Comparison of ENCODE assay signal across 17 cellular contexts in genomic region chr5:111854196-111854595, GRCh38.
DNase-seq lines count a peak whose midpoint lies in the region; ATAC-seq, FAIRE-seq and TF ChIP-seq lines count a peak whose summit lies in the region.
"Had no signal": no experiment of that assay in that cellular context is flagged by ENCODE, and none has a peak within 500 bp of the region (broad histone marks: within the 10 kb centered on the region; RNA-seq: fewer than 3 reads in every experiment).

No MANE protein-coding gene starts in this region.

- no peaks in the 10 kb centered on the region for H3K9me3 Mint-ChIP-seq in activated T-helper 17 cell treated with anti-CD3 and anti-CD28 coated beads, Interleukin-2, amount 50 U/mL, for 72 hours
- H3K9me3 Mint-ChIP-seq: H9; natural killer cell treated with Interleukin-12 subunit alpha and Interleukin-12 subunit beta and Interleukin-15 and Interleukin-18, amount 100 ng/mL, for 72 hours had no signal

- peak overlapping the region; percentile 57 for H2AFZ ChIP-seq in DND-41 (ENCODE audit: low read depth, low read length)
- peak overlapping the region; percentile 61 for H2AFZ ChIP-seq in GM12878 (ENCODE audit: control insufficient read depth, low read depth, low read length)

- no peak overlapping the region for H3K4me3 Mint-ChIP-seq in activated T-helper 17 cell treated with anti-CD3 and anti-CD28 coated beads, Interleukin-2, amount 50 U/mL, for 72 hours
- H3K4me3 Mint-ChIP-seq: H9; natural killer cell treated with Interleukin-12 subunit alpha and Interleukin-12 subunit beta and Interleukin-15 and Interleukin-18, amount 100 ng/mL, for 72 hours had no signal

- TF ChIP-seq EP300 in GM12878 (IDR thresholded peaks at IDR 0.05; ENCODE audit: borderline replicate concordance in 1 of 2, control insufficient read depth in 1 of 2, low read depth in 2 of 2, low read length in 2 of 2) = no peak

- H3K27me3 Mint-ChIP-seq in activated T-helper 17 cell treated with anti-CD3 and anti-CD28 coated beads, Interleukin-2, amount 50 U/mL, for 72 hours = peaks cover 13% of the 10 kb centered on the region

- no peaks in the 10 kb centered on the region for H3K79me2 ChIP-seq in DND-41 (ENCODE audit: insufficient read depth, low read length)
- H3K79me2 ChIP-seq in GM12878 (ENCODE audit: control insufficient read depth, insufficient read depth, low read length) = no peaks in the 10 kb centered on the region

- H3K27ac Mint-ChIP-seq in activated T-helper 17 cell treated with anti-CD3 and anti-CD28 coated beads, Interleukin-2, amount 50 U/mL, for 72 hours = no peak overlapping the region
- H3K27ac Mint-ChIP-seq: natural killer cell treated with Interleukin-12 subunit alpha and Interleukin-12 subunit beta and Interleukin-15 and Interleukin-18, amount 100 ng/mL, for 72 hours had no signal

- CTCF ChIA-PET in GM12878 (lab: Yijun Ruan, JAX) = interaction anchor here (1.0 to 3.8 kb wide), 6 partner anchors 16 to 322 kb away, joined by 3 to 16 read pairs (median 6); no protein-coding TSS in a partner anchor

- H3K4me1 ChIP-seq in DND-41 (ENCODE audit: insufficient read depth, low read length) = peaks cover 39% of the 10 kb centered on the region
- no peaks in the 10 kb centered on the region for H3K4me1 ChIP-seq in GM12878 (ENCODE audit: control insufficient read depth, insufficient read depth, low read length)

- TF ChIP-seq RAD21 in GM12878 (IDR thresholded peaks at IDR 0.05; ENCODE audit: insufficient read depth, low read depth, low read length) = no peak

- H4K20me1 ChIP-seq in DND-41 (ENCODE audit: insufficient read depth, low read length) (no peaks in the 10 kb centered on the region), GM12878 (ENCODE audit: control insufficient read depth, insufficient read depth) (no peaks in the 10 kb centered on the region)

- H3K9me3 ChIP-seq in DND-41 (ENCODE audit: insufficient read depth, low read length, severe bottlenecking) = no peaks in the 10 kb centered on the region
- no peaks in the 10 kb centered on the region for H3K9me3 ChIP-seq in GM12878 (replicated peaks; ENCODE audit: control insufficient read depth, insufficient read depth, low read length)
- H3K9me3 ChIP-seq: SK-N-SH had no signal

- 0% methylated on average over 2 of the region's 2 CpGs for WGBS in GM12878 (ENCODE audit: insufficient coverage, insufficient replicate concordance, low lambda C conversion rate, missing lambda C conversion rate)

- no peaks in the 10 kb centered on the region for H3K4me1 Mint-ChIP-seq in activated T-helper 17 cell treated with anti-CD3 and anti-CD28 coated beads, Interleukin-2, amount 50 U/mL, for 72 hours

- POLR2A ChIA-PET in GM12878 (lab: Charles Lee) = no interaction called here

- H3K36me3 Mint-ChIP-seq in activated T-helper 17 cell treated with anti-CD3 and anti-CD28 coated beads, Interleukin-2, amount 50 U/mL, for 72 hours (ENCODE audit: low read depth) = no peaks in the 10 kb centered on the region
- H3K36me3 Mint-ChIP-seq: natural killer cell treated with Interleukin-12 subunit alpha and Interleukin-12 subunit beta and Interleukin-15 and Interleukin-18, amount 100 ng/mL, for 72 hours had no signal

- H3K9ac ChIP-seq in DND-41 (ENCODE audit: low read depth, low read length) = peak overlapping the region; percentile 48
- no peak overlapping the region for H3K9ac ChIP-seq in GM12878 (ENCODE audit: control insufficient read depth, insufficient read depth, low read length)
- H3K9ac ChIP-seq: SK-N-SH had no signal

- in situ Hi-C loops in GM12878 (cut with MboI) = no loop called here

- H3K27ac ChIP-seq in DND-41 (ENCODE audit: low read length) (peak overlapping the region; percentile 89), GM12878 (ENCODE audit: control insufficient read depth, insufficient read depth) (no peak overlapping the region)
- H3K27ac ChIP-seq: brain microvascular endothelial cell, VCaP had no signal

- no peak for FAIRE-seq in GM12878 (lab: Jason Lieb, UNC)

- peak; percentile 50 for ATAC-seq in DND-41 (ENCODE audit: insufficient read depth, low read depth)
- peak; percentile 7 for ATAC-seq in GM19397 (IDR thresholded peaks at IDR 0.05; ENCODE audit: unreplicated experiment)
- peak; percentile 18 for ATAC-seq in HG02938 (IDR thresholded peaks at IDR 0.05; ENCODE audit: unreplicated experiment)
- ATAC-seq in GM12878 = peak; percentile 66
- no peak for ATAC-seq in GM19395 (IDR thresholded peaks at IDR 0.05; ENCODE audit: unreplicated experiment)
- ATAC-seq in activated T-helper 17 cell treated with anti-CD3 and anti-CD28 coated beads, Interleukin-2, amount 50 U/mL, for 72 hours (replicated peaks) = no peak
- ATAC-seq: natural killer cell treated with Interleukin-12 subunit alpha and Interleukin-12 subunit beta and Interleukin-15 and Interleukin-18, amount 100 ng/mL, for 72 hours; PC-3 had no signal

- intact Hi-C loops in GM12878 (cut with micrococcal nuclease; ENCODE audit: unreplicated experiment) = no loop called here

- SMC1A ChIA-PET in GM12878 (lab: Charles Lee; ENCODE audit: uncharacterized antibody, unreplicated experiment) = interaction anchor here (0.7 to 1.9 kb wide), 7 partner anchors 9 to 303 kb away, joined by 3 to 9 read pairs (median 4); no protein-coding TSS in a partner anchor

- H3K4me2 ChIP-seq in DND-41 (ENCODE audit: insufficient read depth, low read length) (peak overlapping the region; percentile 54), GM12878 (ENCODE audit: control insufficient read depth, insufficient read depth) (peak overlapping the region; percentile 22; the same call in 1 of the 2 replicates)
- H3K4me2 ChIP-seq: SK-N-SH had no signal

- TF ChIP-seq CTCF in DND-41 (IDR thresholded peaks at IDR 0.05; ENCODE audit: borderline replicate concordance, extremely low read depth, low read length, poor library complexity, severe bottlenecking) = no peak
- TF ChIP-seq CTCF in GM12878 (IDR thresholded peaks at IDR 0.05 in 2 of 3, conservative IDR thresholded peaks at IDR 0.05 in 1 of 3; ENCODE audit: control insufficient read depth in 2 of 3, extremely low read depth in 1 of 3, insufficient read depth in 1 of 3, low read depth in 3 of 3, low read length in 3 of 3) = no peak

- no TSS peak for BruUV-seq in GM12878 (replicated peaks; lab: Mats Ljungman, UMichigan)

- no peaks in the 10 kb centered on the region for H3K36me3 ChIP-seq in DND-41 (ENCODE audit: insufficient read depth, low read length)
- no peaks in the 10 kb centered on the region for H3K36me3 ChIP-seq in GM12878 (ENCODE audit: control insufficient read depth in 2 of 2, insufficient read depth in 2 of 2, low read length in 1 of 2)
- H3K36me3 ChIP-seq: brain microvascular endothelial cell had no signal

- RAD21 ChIA-PET in GM12878 (lab: Charles Lee; ENCODE audit: unreplicated experiment) = interaction anchor here (0.9 to 1.8 kb wide), 6 partner anchors 11 to 292 kb away, joined by 3 to 11 read pairs (median 4); partner anchors contain the start of gene NREP

- H3K27me3 ChIP-seq in DND-41 (ENCODE audit: insufficient read depth, low read length, poor library complexity) (no peaks in the 10 kb centered on the region), GM12878 (replicated peaks in 1 of 2; ENCODE audit: control insufficient read depth in 2 of 2, insufficient read depth in 2 of 2, low read length in 1 of 2) (no peaks in the 10 kb centered on the region)
- H3K27me3 ChIP-seq: brain microvascular endothelial cell had no signal

- TF ChIP-seq POLR2A in GM12878 (IDR thresholded peaks at IDR 0.05; ENCODE audit: low read depth, low read length) = no peak

- H3K4me3 ChIP-seq in DND-41 (ENCODE audit: low read depth in 1 of 2, low read length in 2 of 2) = peak overlapping the region in 1 of 2 experiments; percentile 21; a peak in 1 of 4 replicates
- no peak overlapping the region for H3K4me3 ChIP-seq in GM12878

- peak; percentile 19 for DNase-seq in DND-41
- DNase-seq in GM12878 (ENCODE audit: low read depth, low spot score) = no peak
- DNase-seq in Kasumi-1 (lab: John Stamatoyannopoulos, UW) = no peak
- no peak for DNase-seq in NK-92 treated with Interleukin-12 subunit alpha and Interleukin-12 subunit beta, amount 100 ng/mL, for 24 hours (lab: John Stamatoyannopoulos, UW)
- DNase-seq: activated naive CD4-positive, alpha-beta T cell treated with Interleukin-2 at 50 U/mL for 16 hours; brain microvascular endothelial cell; H9; NCI-H1092 treated with DMSO at 0.1 percent for 48 hours; PC-3; SK-N-SH; substantia nigra had no signal

TF ChIP-seq in GM12878, 131 proteins besides CTCF, POLR2A, EP300 and RAD21 (continues in another document):
- no peak for TF ChIP-seq SIX5 (IDR thresholded peaks at IDR 0.05; ENCODE audit: low read depth, low read length, severe bottlenecking)
- TF ChIP-seq POLR2AphosphoS5 (IDR thresholded peaks at IDR 0.05; ENCODE audit: low read length) = no peak
- TF ChIP-seq USF1 (IDR thresholded peaks at IDR 0.05; ENCODE audit: borderline replicate concordance, extremely low read length, insufficient read depth, low read depth, low read length) = no peak
- TF ChIP-seq SREBF2 (IDR thresholded peaks at IDR 0.05; ENCODE audit: low read length) = no peak
- TF ChIP-seq HSF1 (IDR thresholded peaks at IDR 0.05; ENCODE audit: low read depth, low read length) = no peak
- no peak for TF ChIP-seq MTA3 (IDR thresholded peaks at IDR 0.05; ENCODE audit: borderline replicate concordance, low read length)

Comparison
In these comparisons a context has a peak if more than half of its experiments do, and no peak if none do; other contexts are left out.
1. ATAC-seq: peak in DND-41 (single experiment), GM19397 (single experiment), HG02938 (single experiment) and GM12878 (single experiment); none in GM19395 (single experiment) and activated T-helper 17 cell treated with anti-CD3 and anti-CD28 coated beads, Interleukin-2, amount 50 U/mL, for 72 hours (single experiment).